ENCODE assay signal across 20 cellular contexts in genomic region chr20:50609438-50609989, GRCh38.
A peak's percentile ranks its signal among the peaks of the same experiment; 100 is the strongest.
DNase-seq lines count a peak whose midpoint lies in the region; ATAC-seq, FAIRE-seq and TF ChIP-seq lines count a peak whose summit lies in the region.
"Had no signal": no experiment of that assay in that cellular context is flagged by ENCODE, and none has a peak within 500 bp of the region (broad histone marks: within the 10 kb centered on the region; RNA-seq: fewer than 3 reads in every experiment).

No MANE protein-coding gene starts in this region.

- no peak overlapping the region for H3K4me2 ChIP-seq in K562 (ENCODE audit: insufficient read depth, low read length)
- H3K4me2 ChIP-seq: A549, BLaER1, KMS-11 had no signal

- no TSS peak for BruUV-seq in K562 (replicated peaks; lab: Mats Ljungman, UMichigan)

- H2AFZ ChIP-seq in K562 (ENCODE audit: low read depth, low read length) = no peak overlapping the region

- H3K36me3 ChIP-seq in K562 (ENCODE audit: control insufficient read depth, insufficient read depth, low read length) = peaks cover 82% of the 10 kb centered on the region; the same call in 2 of the 3 replicates
- H3K36me3 ChIP-seq: BLaER1 had no signal

- H3K27ac ChIP-seq in right cardiac atrium (ENCODE audit: low read length) (no peak overlapping the region), K562 (ENCODE audit: extremely low read depth, low read depth, low read length) (no peak overlapping the region)
- H3K27ac ChIP-seq: 22Rv1, BLaER1, HL-60, KMS-11 had no signal

- H3K27me3 ChIP-seq in right cardiac atrium (ENCODE audit: control insufficient read depth, insufficient read depth) = no peaks in the 10 kb centered on the region
- no peaks in the 10 kb centered on the region for H3K27me3 ChIP-seq in K562 (ENCODE audit: control insufficient read depth in 2 of 2, insufficient read depth in 2 of 2, low read length in 2 of 2)
- H3K27me3 ChIP-seq: BLaER1 had no signal

- H4K20me1 ChIP-seq in K562 (replicated peaks; ENCODE audit: control insufficient read depth, insufficient read depth, low read length) = no peaks in the 10 kb centered on the region
- H4K20me1 ChIP-seq: BLaER1 had no signal

- 95% methylated on average over 28 of the region's 28 CpGs for WGBS in right cardiac atrium
- 97% methylated on average over 20 of the region's 28 CpGs for WGBS in K562 (ENCODE audit: insufficient coverage, low coverage, missing lambda C conversion rate)

- no peak for TF ChIP-seq POLR2A in K562 (conservative IDR thresholded peaks at IDR 0.05)

- no peak for TF ChIP-seq EP300 in K562 (IDR thresholded peaks at IDR 0.05; ENCODE audit: low read length)

- DNase-seq in right cardiac atrium = peak in 2 of 3 donors; percentile 47 to 59
- no peak for DNase-seq in left ventricle myocardium superior
- DNase-seq in HTR-8/SVneo (ENCODE audit: insufficient read length, low spot score) = no peak
- DNase-seq in K562 (ENCODE audit: extremely low read depth in 1 of 4, low spot score in 3 of 4) = no peak
- DNase-seq in stimulated activated CD4-positive, alpha-beta T cell treated with anti-CD3 and anti-CD28 coated beads, Interleukin-4, amount 100 ng/mL, for 4 hours = no peak
- DNase-seq: CD4-positive, alpha-beta memory T cell; DMS153; DMS79; GDM1; GOT3; H9 had no signal

- H3K4me1 ChIP-seq in right cardiac atrium (ENCODE audit: control insufficient read depth, insufficient read depth, low read length) (no peaks in the 10 kb centered on the region), K562 (replicated peaks in 1 of 2; ENCODE audit: control insufficient read depth in 2 of 2, insufficient read depth in 2 of 2, low read length in 2 of 2) (no peaks in the 10 kb centered on the region; a peak in 1 of 5 replicates)
- H3K4me1 ChIP-seq: A549, BLaER1 had no signal

- no peak overlapping the region for H3K4me3 ChIP-seq in right cardiac atrium (ENCODE audit: low read length)
- no peak overlapping the region for H3K4me3 ChIP-seq in K562
- H3K4me3 ChIP-seq: A549, BLaER1 had no signal

- H3K9me1 ChIP-seq in K562 (ENCODE audit: control insufficient read depth, insufficient read depth, low read length) = no peaks in the 10 kb centered on the region

- no peak for TF ChIP-seq CTCF in K562 (IDR thresholded peaks at IDR 0.05 in 2 of 3, conservative IDR thresholded peaks at IDR 0.05 in 1 of 3; ENCODE audit: insufficient read depth in 2 of 3, low read depth in 1 of 3, low read length in 3 of 3)

- POLR2A ChIA-PET in K562 (lab: Yijun Ruan, JAX) = no interaction called here

- in situ Hi-C loops in K562 (cut with MboI) = no loop called here

- intact Hi-C loops in right cardiac atrium (cut with DNase I) (no loop called here), left ventricle myocardium superior (cut with micrococcal nuclease) (no loop called here), K562 (cut with micrococcal nuclease) (no loop called here)

- TF ChIP-seq RAD21 in K562 (CRISPR knock-in tag; conservative IDR thresholded peaks at IDR 0.05 in 1 of 2, IDR thresholded peaks at IDR 0.05 in 1 of 2) = no peak

- CTCF ChIA-PET in K562 (lab: Yijun Ruan, JAX; ENCODE audit: low intra/inter-chr PET ratio) = no interaction called here

- peak; percentile 74 for FAIRE-seq in HTR-8/SVneo (lab: Jason Lieb, UNC)
- FAIRE-seq in K562 (lab: Jason Lieb, UNC) = no peak
- FAIRE-seq: A549, GM12892, GM18507 had no signal

- no peaks in the 10 kb centered on the region for H3K79me2 ChIP-seq in K562 (ENCODE audit: control insufficient read depth, insufficient read depth, low read length)

- H3K9me3 ChIP-seq in right cardiac atrium (ENCODE audit: control insufficient read depth, low read length) (no peaks in the 10 kb centered on the region), K562 (replicated peaks; ENCODE audit: control insufficient read depth, insufficient read depth, low read depth, low read length) (no peaks in the 10 kb centered on the region)
- H3K9me3 ChIP-seq: A549, BLaER1 had no signal

- ATAC-seq in right cardiac atrium (peak; percentile 6 to 13), left ventricle myocardium superior (no peak), K562 (no peak), HG03280 (IDR thresholded peaks at IDR 0.05; ENCODE audit: unreplicated experiment) (no peak), GM21381 (IDR thresholded peaks at IDR 0.05; ENCODE audit: unreplicated experiment) (no peak)

- no peak overlapping the region for H3K9ac ChIP-seq in K562 (ENCODE audit: insufficient read depth in 1 of 2, low read depth in 2 of 2, low read length in 2 of 2)
- H3K9ac ChIP-seq: BLaER1, KMS-11 had no signal

TF ChIP-seq in K562, 482 proteins besides CTCF, POLR2A, EP300 and RAD21:
- TF ChIP-seq HNRNPL (IDR thresholded peaks at IDR 0.05; ENCODE audit: low read depth, low read length) (0 out of 2 replicates have a peak, but pooled peaks have one; percentile 25), POLR2G (IDR thresholded peaks at IDR 0.05; ENCODE audit: low read depth, low read length) (peak; percentile 62), ESRRA (IDR thresholded peaks at IDR 0.05; ENCODE audit: borderline replicate concordance, low read depth) (no peak), RBM22 (IDR thresholded peaks at IDR 0.05; ENCODE audit: low read depth, low read length, poor library complexity, severe bottlenecking) (peak; percentile 64), YBX1 (IDR thresholded peaks at IDR 0.05) (no peak), SNIP1 (IDR thresholded peaks at IDR 0.05; ENCODE audit: low read depth) (no peak)

Comparison
In these comparisons a context has a peak if more than half of its experiments do, and no peak if none do; other contexts are left out.
1. ATAC-seq: peak in right cardiac atrium (2 of 2); none in left ventricle myocardium superior (single experiment), K562 (single experiment), HG03280 (single experiment) and GM21381 (single experiment).
2. DNase-seq: peak in right cardiac atrium (2 of 3); none in left ventricle myocardium superior (single experiment), HTR-8/SVneo (single experiment), K562 (0 of 4) and stimulated activated CD4-positive, alpha-beta T cell treated with anti-CD3 and anti-CD28 coated beads, Interleukin-4, amount 100 ng/mL, for 4 hours (0 of 2).